Comparison of ENCODE assay signal across 8 cellular contexts in the genomic region with DNA sequence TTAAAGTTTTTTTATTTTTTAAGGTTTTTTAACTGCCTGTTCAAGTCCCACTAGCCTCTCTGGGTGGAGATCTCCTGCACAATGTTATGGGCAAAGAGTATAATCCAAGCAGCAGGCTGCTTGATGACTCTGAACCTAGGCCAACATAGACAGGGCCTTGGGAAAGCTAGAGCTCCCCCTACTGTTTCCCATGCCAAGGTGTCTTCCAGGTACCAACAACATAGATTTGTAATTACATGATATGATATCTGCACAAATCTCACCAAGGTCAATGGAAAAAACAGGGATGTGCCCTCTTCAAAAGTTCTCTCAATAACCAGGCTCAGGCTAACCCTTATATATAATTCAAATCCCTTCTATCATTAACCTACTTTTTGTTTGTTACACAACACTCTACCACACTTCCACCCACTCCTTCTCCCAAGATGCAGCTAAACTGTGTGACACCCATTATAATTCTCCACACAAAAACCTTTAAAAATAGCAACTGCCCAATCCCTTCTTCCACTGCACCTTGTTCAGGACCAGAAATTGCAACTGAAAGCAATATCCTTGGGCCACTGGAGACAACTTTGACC. TPM values are rescaled to one million over a fixed set of nuclear protein-coding genes. Genes with fewer than 3 reads are reported as not detected.
DNase-seq lines count a peak whose midpoint lies in the region; ATAC-seq and TF ChIP-seq lines count a peak whose summit lies in the region.

No MANE protein-coding gene starts in this region.

- peaks cover 6% of the 10 kb centered on the region for H3K36me3 ChIP-seq in GM23248 (ENCODE audit: low read depth)
- no peaks in the 10 kb centered on the region for H3K36me3 ChIP-seq in prostate gland

- H3K27ac ChIP-seq in GM23248 (no peak overlapping the region), prostate gland (no peak overlapping the region)

- no peaks in the 10 kb centered on the region for H3F3A ChIP-seq in GM23248 (ENCODE audit: insufficient read depth)

- intact Hi-C loops in prostate gland (cut with DNase I) = no loop called here

- in situ Hi-C loops in GM23248 (cut with MboI) = no loop called here

- H3K9me3 ChIP-seq in GM23248 (ENCODE audit: low read depth) (no peaks in the 10 kb centered on the region), prostate gland (no peaks in the 10 kb centered on the region)

- H3K9ac ChIP-seq in GM23248 = no peak overlapping the region

- DNase-seq in CD1c-positive myeloid dendritic cell (ENCODE audit: extremely low spot score) (peak; percentile 54), GM23248 (peak; percentile 59), NCI-H460 (ENCODE audit: extremely low read depth, low read depth) (peak; percentile 43), activated T-helper 1 cell treated with Interleukin-2 at 50 U/mL for 16 hours (ENCODE audit: low read depth) (peak; percentile 1), foreskin melanocyte (peak; percentile 26), prostate gland (ENCODE audit: low spot score) (peak; percentile 17)

- H3K27me3 ChIP-seq in GM23248 (replicated peaks; ENCODE audit: insufficient read depth) = no peaks in the 10 kb centered on the region
- H3K27me3 ChIP-seq in prostate gland (replicated peaks; ENCODE audit: insufficient read depth) = no peaks in the 10 kb centered on the region

- H3K4me3 ChIP-seq in GM23248 (no peak overlapping the region), prostate gland (no peak overlapping the region)

- no peaks in the 10 kb centered on the region for H4K20me1 ChIP-seq in GM23248 (ENCODE audit: insufficient read depth)

- no peaks in the 10 kb centered on the region for H3K79me2 ChIP-seq in GM23248 (ENCODE audit: insufficient read depth)

- peak in 3 of 4 experiments; percentile 30 to 40 (median 40) for TF ChIP-seq CTCF in prostate gland (IDR thresholded peaks at IDR 0.05)

- H3K9me2 ChIP-seq in GM23248 (ENCODE audit: insufficient read depth) = no peaks in the 10 kb centered on the region

- TF ChIP-seq POLR2A in prostate gland (IDR thresholded peaks at IDR 0.05) = no peak

- no peak overlapping the region for H2AFZ ChIP-seq in GM23248

- no peak overlapping the region for H3K4me2 ChIP-seq in GM23248 (ENCODE audit: unreplicated experiment)

- H3K4me1 ChIP-seq in GM23248 (ENCODE audit: insufficient read depth) = no peaks in the 10 kb centered on the region
- H3K4me1 ChIP-seq in prostate gland (replicated peaks) = no peaks in the 10 kb centered on the region

- ATAC-seq in GM19351 (IDR thresholded peaks at IDR 0.05; ENCODE audit: unreplicated experiment) (no peak), GM19328 (IDR thresholded peaks at IDR 0.05; ENCODE audit: unreplicated experiment) (no peak)

RNA-seq across cellular contexts. Expression of gene RBM15B, which starts 43.8 kb away (rescaled TPM):
- total RNA-seq in GM23248 (2014; rRNA removed; shearing (Covaris generic)) = 21.2 and 21.6 TPM in 2 replicates
- polyA plus RNA-seq in GM23248 (2016; fragmentation: Nextera tagmentation; extraction: Ambion mirVana) = 11.9 and 13.3 TPM in 2 replicates
- total RNA-seq in NCI-H460 (2014; rRNA removed; shearing (Covaris generic)) = 19.2 and 19.9 TPM in 2 replicates
- 12.3 TPM in 2 replicates for polyA plus RNA-seq in NCI-H460 (2014; cell fraction: nucleus; rRNA removed)
- 10 to 100 TPM; 34.1 to 40.1 TPM for total RNA-seq in prostate gland

RNA-seq across cellular contexts. Expression of gene MANF, which starts 49.7 kb away (rescaled TPM):
- 60.1 and 61.2 TPM in 2 replicates for total RNA-seq in GM23248 (2014; rRNA removed; shearing (Covaris generic))
- polyA plus RNA-seq in GM23248 (2016; fragmentation: Nextera tagmentation; extraction: Ambion mirVana) = 31.1 and 35.8 TPM in 2 replicates
- total RNA-seq in NCI-H460 (2014; rRNA removed; shearing (Covaris generic)) = 91.2 and 97.0 TPM in 2 replicates
- polyA plus RNA-seq in NCI-H460 (2014; cell fraction: nucleus; rRNA removed) = 69.0 and 86.1 TPM in 2 replicates
- 10 to 100 TPM; 30.6 to 81.4 TPM for total RNA-seq in prostate gland

Comparison
In these comparisons a context has a peak if more than half of its experiments do, and no peak if none do; other contexts are left out.
1. DNase-seq: peak in every context shown above with its lines; median percentile 59 in GM23248; 54 in CD1c-positive myeloid dendritic cell; 43 in NCI-H460; 26 in foreskin melanocyte; 17 in prostate gland; 1 in activated T-helper 1 cell treated with Interleukin-2 at 50 U/mL for 16 hours.